In genomic region chr16:12611916-12612597, GRCh38 we compare ENCODE assay signal across 1 cellular context.
TF ChIP-seq lines count a peak whose summit lies in the region.

No MANE protein-coding gene starts in this region.

TF ChIP-seq in K562, 482 proteins besides CTCF, POLR2A, EP300 and RAD21 (continued from another document):
- TF ChIP-seq ZBTB26 (CRISPR knock-in tag; IDR thresholded peaks at IDR 0.05) (no peak), RBM22 (IDR thresholded peaks at IDR 0.05; ENCODE audit: low read depth, low read length, poor library complexity, severe bottlenecking) (no peak), HLTF (IDR thresholded peaks at IDR 0.05) (no peak), ZNF583 (CRISPR knock-in tag; IDR thresholded peaks at IDR 0.05) (no peak), ESRRB (CRISPR knock-in tag; IDR thresholded peaks at IDR 0.05; ENCODE audit: borderline replicate concordance) (no peak)
- TF ChIP-seq, protein P1, sequence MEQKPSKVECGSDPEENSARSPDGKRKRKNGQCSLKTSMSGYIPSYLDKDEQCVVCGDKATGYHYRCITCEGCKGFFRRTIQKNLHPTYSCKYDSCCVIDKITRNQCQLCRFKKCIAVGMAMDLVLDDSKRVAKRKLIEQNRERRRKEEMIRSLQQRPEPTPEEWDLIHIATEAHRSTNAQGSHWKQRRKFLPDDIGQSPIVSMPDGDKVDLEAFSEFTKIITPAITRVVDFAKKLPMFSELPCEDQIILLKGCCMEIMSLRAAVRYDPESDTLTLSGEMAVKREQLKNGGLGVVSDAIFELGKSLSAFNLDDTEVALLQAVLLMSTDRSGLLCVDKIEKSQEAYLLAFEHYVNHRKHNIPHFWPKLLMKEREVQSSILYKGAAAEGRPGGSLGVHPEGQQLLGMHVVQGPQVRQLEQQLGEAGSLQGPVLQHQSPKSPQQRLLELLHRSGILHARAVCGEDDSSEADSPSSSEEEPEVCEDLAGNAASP (IDR thresholded peaks at IDR 0.05) = 0 out of 2 replicates have a peak, but pooled peaks have one; percentile 29
TF ChIP-seq in K562: peak in this region for 1.
